ENCODE assay signal across 40 cellular contexts in genomic region chr3:126974756-126975155, GRCh38.
"Had no signal": no experiment of that assay in that cellular context is flagged by ENCODE, and none has a peak within 500 bp of the region (broad histone marks: within the 10 kb centered on the region; RNA-seq: fewer than 3 reads in every experiment).

No MANE protein-coding gene starts in this region.

- H3K4me3 ChIP-seq: adrenal gland, ascending aorta, body of pancreas, breast epithelium, cardiac muscle cell had no signal

- H3K27ac ChIP-seq: adrenal gland, ascending aorta, body of pancreas, brain microvascular endothelial cell, breast epithelium, cardiac muscle cell had no signal

- H3K27ac Mint-ChIP-seq: activated naive CD4-positive, alpha-beta T cell treated with anti-CD3 and anti-CD28 coated beads for 36 hours; activated naive CD4-positive, alpha-beta T cell treated with anti-CD3 and anti-CD28 coated beads, Interleukin-2, amount 10 ng/mL, durations not matched to agents 7 days and 5 days; activated naive CD4-positive, alpha-beta T cell treated with anti-CD3 and anti-CD28 coated beads, Interleukin-2, amount 50 U/mL, for 24 hours; activated naive CD4-positive, alpha-beta T cell treated with anti-CD3 and anti-CD28 coated beads, Interleukin-2, amount 50 U/mL, for 72 hours; activated naive CD8-positive, alpha-beta T cell; activated naive CD8-positive, alpha-beta T cell treated with anti-CD3 and anti-CD28 coated beads for 36 hours; activated naive CD8-positive, alpha-beta T cell treated with anti-CD3 and anti-CD28 coated beads, Interleukin-2, amount 10 ng/mL, durations not matched to agents 7 days and 5 days; activated naive CD8-positive, alpha-beta T cell treated with anti-CD3 and anti-CD28 coated beads, Interleukin-2, amount 50 U/mL, for 24 hours; activated T-cell treated with anti-CD3 and anti-CD28 coated beads, Interleukin-2, amount 50 U/mL, for 24 hours; activated T-cell treated with anti-CD3 and anti-CD28 coated beads, Interleukin-2, amount 50 U/mL, for 72 hours; activated T-helper 1 cell treated with anti-CD3 and anti-CD28 coated beads, Interleukin-12 subunit alpha, Interleukin-12 subunit beta, Interleukin-2, Interleukin-4 antibody, amounts not matched to agents 30 ng/mL and 10 ng/mL and 1 ng/mL, durations not matched to agents 14 hours and 24 hours and 36 hours; activated T-helper 17 cell treated with anti-CD3 and anti-CD28 coated beads, Interleukin-2, amount 50 U/mL, for 72 hours; activated T-helper 2 cell treated with anti-CD3 and anti-CD28 coated beads, Interferon-gamma antibody, Interleukin-2, Interleukin-4, amounts not matched to agents 10 μg/mL and 5 μg/mL and 100 μg/mL, durations not matched to agents 14 hours and 24 hours and 36 hours; brain had no signal

- ATAC-seq: activated naive CD4-positive, alpha-beta T cell treated with anti-CD3 and anti-CD28 coated beads, Interleukin-2, amount 50 U/mL, for 72 hours; activated naive CD8-positive, alpha-beta T cell treated with anti-CD3 and anti-CD28 coated beads, Interleukin-2, amount 50 U/mL, for 24 hours; activated T-cell treated with anti-CD3 and anti-CD28 coated beads, Interleukin-2, amount 50 U/mL, for 4 hours; activated T-cell treated with anti-CD3 and anti-CD28 coated beads, Interleukin-2, amount 50 U/mL, for 72 hours; activated T-helper 17 cell treated with anti-CD3 and anti-CD28 coated beads, Interleukin-2, amount 50 U/mL, for 72 hours; body of pancreas had no signal

- DNase-seq: activated effector memory CD4-positive, alpha-beta T cell treated with anti-CD3 and anti-CD28 coated beads, Interleukin-2, amount 50 U/mL, for 16 hours; activated effector memory CD4-positive, alpha-beta T cell treated with Interleukin-2 at 50 U/mL for 16 hours; activated gamma-delta T cell; activated gamma-delta T cell treated with Interleukin-2 at 50 U/mL for 16 hours; activated naive CD4-positive, alpha-beta T cell; activated naive CD4-positive, alpha-beta T cell treated with anti-CD3 and anti-CD28 coated beads for 36 hours; activated naive CD4-positive, alpha-beta T cell treated with anti-CD3 and anti-CD28 coated beads, Interleukin-2, amount 10 ng/mL, durations not matched to agents 7 days and 5 days; activated naive CD4-positive, alpha-beta T cell treated with anti-CD3 and anti-CD28 coated beads, Interleukin-2, amount 50 U/mL, for 16 hours; activated naive CD4-positive, alpha-beta T cell treated with Interleukin-2 at 50 U/mL for 16 hours; activated naive CD8-positive, alpha-beta T cell treated with anti-CD3 and anti-CD28 coated beads for 36 hours; activated naive CD8-positive, alpha-beta T cell treated with anti-CD3 and anti-CD28 coated beads, Interleukin-2, amount 10 ng/mL, durations not matched to agents 7 days and 5 days; activated naive CD8-positive, alpha-beta T cell treated with anti-CD3 and anti-CD28 coated beads, Interleukin-2, amount 50 U/mL, for 24 hours; activated T-cell treated with anti-CD3 and anti-CD28 coated beads, Interleukin-2, amount 50 U/mL, for 1 hour; activated T-cell treated with anti-CD3 and anti-CD28 coated beads, Interleukin-2, amount 50 U/mL, for 24 hours; activated T-cell treated with anti-CD3 and anti-CD28 coated beads, Interleukin-2, amount 50 U/mL, for 4 hours; activated T-cell treated with anti-CD3 and anti-CD28 coated beads, Interleukin-2, amount 50 U/mL, for 48 hours; activated T-cell treated with anti-CD3 and anti-CD28 coated beads, Interleukin-2, amount 50 U/mL, for 72 hours; adrenal gland; amniotic stem cell; amygdala; anterior cingulate cortex; aorta; body of pancreas; brain microvascular endothelial cell; caudate nucleus; central memory CD4-positive, alpha-beta T cell; cerebellar nuclear complex had no signal

- FAIRE-seq: astrocyte, bronchial epithelial cell had no signal

- H3K4me1 Mint-ChIP-seq: activated T-helper 17 cell treated with anti-CD3 and anti-CD28 coated beads, Interleukin-2, amount 50 U/mL, for 72 hours; central memory CD8-positive, alpha-beta T cell had no signal

- H3K36me3 ChIP-seq: adrenal gland, ascending aorta, brain microvascular endothelial cell, breast epithelium, cardiac muscle cell had no signal

- H3K27me3 ChIP-seq: adrenal gland, ascending aorta, body of pancreas, brain microvascular endothelial cell, breast epithelium, cardiac muscle cell had no signal

- H3K36me3 Mint-ChIP-seq: activated naive CD4-positive, alpha-beta T cell treated with anti-CD3 and anti-CD28 coated beads, Interleukin-2, amount 10 ng/mL, durations not matched to agents 7 days and 5 days had no signal

- H3K4me3 Mint-ChIP-seq: activated naive CD4-positive, alpha-beta T cell treated with anti-CD3 and anti-CD28 coated beads for 36 hours; activated naive CD4-positive, alpha-beta T cell treated with anti-CD3 and anti-CD28 coated beads, Interleukin-2, amount 10 ng/mL, durations not matched to agents 7 days and 5 days; activated naive CD4-positive, alpha-beta T cell treated with anti-CD3 and anti-CD28 coated beads, Interleukin-2, amount 50 U/mL, for 24 hours; activated naive CD8-positive, alpha-beta T cell; activated naive CD8-positive, alpha-beta T cell treated with anti-CD3 and anti-CD28 coated beads for 36 hours; activated naive CD8-positive, alpha-beta T cell treated with anti-CD3 and anti-CD28 coated beads, Interleukin-2, amount 10 ng/mL, durations not matched to agents 7 days and 5 days; activated naive CD8-positive, alpha-beta T cell treated with anti-CD3 and anti-CD28 coated beads, Interleukin-2, amount 50 U/mL, for 24 hours; activated T-cell treated with anti-CD3 and anti-CD28 coated beads, Interleukin-2, amount 50 U/mL, for 24 hours; activated T-cell treated with anti-CD3 and anti-CD28 coated beads, Interleukin-2, amount 50 U/mL, for 4 hours; activated T-cell treated with anti-CD3 and anti-CD28 coated beads, Interleukin-2, amount 50 U/mL, for 72 hours; activated T-helper 1 cell treated with anti-CD3 and anti-CD28 coated beads, Interleukin-12 subunit alpha, Interleukin-12 subunit beta, Interleukin-2, Interleukin-4 antibody, amounts not matched to agents 30 ng/mL and 10 ng/mL and 1 ng/mL, durations not matched to agents 14 hours and 24 hours and 36 hours; activated T-helper 17 cell treated with anti-CD3 and anti-CD28 coated beads, Interleukin-2, amount 50 U/mL, for 72 hours; brain; central memory CD8-positive, alpha-beta T cell had no signal

- H3K4me1 ChIP-seq: body of pancreas had no signal
